In the genomic region with DNA sequence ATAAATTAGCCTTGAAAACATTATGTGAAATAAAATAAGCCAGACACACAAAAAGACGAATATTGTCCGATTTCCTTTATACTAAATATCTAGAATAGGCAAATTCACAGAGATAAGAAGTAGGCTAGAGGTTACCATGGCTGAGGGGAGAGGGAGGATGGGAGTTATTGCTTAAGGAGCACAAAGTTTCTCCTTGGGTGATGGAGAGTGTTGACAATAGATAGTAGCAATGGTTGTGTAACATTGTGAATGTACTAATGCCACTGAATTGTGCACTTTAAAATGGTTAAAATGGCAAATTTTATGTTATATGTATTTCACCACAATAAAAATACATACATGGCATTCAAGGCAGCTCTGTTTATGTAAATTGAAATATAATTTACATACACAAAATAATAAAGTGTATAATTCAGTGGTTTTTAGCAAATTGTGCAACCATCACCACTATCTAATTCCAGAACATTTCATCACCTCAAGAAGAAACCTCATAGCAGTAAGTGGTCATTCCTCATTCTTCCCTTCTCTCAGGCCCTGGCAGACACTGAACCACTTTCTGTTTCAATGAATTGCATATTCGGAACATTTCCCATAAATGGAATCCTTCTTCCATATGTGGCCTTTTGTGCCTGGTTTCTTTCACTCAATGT, we compare ENCODE assay signal across 13 cellular contexts. TPM values are rescaled to one million over a fixed set of nuclear protein-coding genes. Genes with fewer than 3 reads are reported as not detected.
DNase-seq lines count a peak whose midpoint lies in the region; ATAC-seq and TF ChIP-seq lines count a peak whose summit lies in the region.
"Had no signal": no experiment of that assay in that cellular context is flagged by ENCODE, and none has a peak within 500 bp of the region (broad histone marks: within the 10 kb centered on the region; RNA-seq: fewer than 3 reads in every experiment).

No MANE protein-coding gene starts in this region.

- H4K20me1 ChIP-seq in PC-9 (ENCODE audit: insufficient read depth) (no peaks in the 10 kb centered on the region), fibroblast of lung (ENCODE audit: control insufficient read depth, extremely low read depth, insufficient read depth, low read length) (no peaks in the 10 kb centered on the region)

- H3K18ac ChIP-seq in trophoblast cell (ENCODE audit: low read length) = no peak overlapping the region

- H3K27ac ChIP-seq in PC-9 (peak overlapping the region; percentile 66), fibroblast of lung (ENCODE audit: insufficient read depth, low read length) (no peak overlapping the region), trophoblast cell (ENCODE audit: low read depth, low read length) (peak overlapping the region; percentile 32), ovary (no peak overlapping the region)
- H3K27ac ChIP-seq: WERI-Rb-1 had no signal

- H3K36me3 ChIP-seq in PC-9 (ENCODE audit: low read depth) = no peaks in the 10 kb centered on the region
- H3K36me3 ChIP-seq in fibroblast of lung (ENCODE audit: control insufficient read depth, insufficient read depth, low read length) = no peaks in the 10 kb centered on the region
- no peaks in the 10 kb centered on the region for H3K36me3 ChIP-seq in trophoblast cell (ENCODE audit: control insufficient read depth in 1 of 2, insufficient read depth in 2 of 2, low read length in 2 of 2)
- H3K36me3 ChIP-seq in ovary = no peaks in the 10 kb centered on the region
- H3K36me3 ChIP-seq: heart right ventricle, WERI-Rb-1 had no signal

- WGBS in trophoblast cell (ENCODE audit: extremely low coverage, insufficient coverage, insufficient read length) = no CpG with 5 or more reads among the region's 3 CpGs
- WGBS in ovary, 3 donors = 12 to 50% (median 28%) methylated on average over 3 of the region's 3 CpGs

- no peak overlapping the region for H4K12ac ChIP-seq in trophoblast cell (ENCODE audit: low read depth, low read length)

- H3K9ac ChIP-seq in fibroblast of lung (ENCODE audit: insufficient read depth, low read length) (no peak overlapping the region), trophoblast cell (ENCODE audit: low read length) (no peak overlapping the region)

- H2BK120ac ChIP-seq in trophoblast cell (ENCODE audit: insufficient read depth, low read length, poor library complexity) = no peak overlapping the region

- no peak overlapping the region for H2AFZ ChIP-seq in PC-9
- H2AFZ ChIP-seq in fibroblast of lung (ENCODE audit: low read length) = no peak overlapping the region
- no peak overlapping the region for H2AFZ ChIP-seq in trophoblast cell (ENCODE audit: insufficient read depth, low read length, poor library complexity)

- H4K8ac ChIP-seq in trophoblast cell (ENCODE audit: low read depth, low read length) = no peak overlapping the region

- POLR2A ChIA-PET in PC-9 (lab: Charles Lee; ENCODE audit: unreplicated experiment) = no interaction called here

- BruUV-seq in PC-9 (replicated peaks; lab: Mats Ljungman, UMichigan) = no TSS peak

- peaks cover 18% of the 10 kb centered on the region for H3K79me1 ChIP-seq in trophoblast cell (ENCODE audit: low read length)

- no peak overlapping the region for H4K91ac ChIP-seq in trophoblast cell (ENCODE audit: low read depth, low read length)

- no peak overlapping the region for H3K23ac ChIP-seq in trophoblast cell (ENCODE audit: low read length)

- no peak for TF ChIP-seq EP300 in ovary (IDR thresholded peaks at IDR 0.05)

- H3K4me2 ChIP-seq in PC-9 = peak overlapping the region; percentile 58
- peak overlapping the region; percentile 36 for H3K4me2 ChIP-seq in fibroblast of lung (ENCODE audit: extremely low read depth, insufficient read depth, low read length)
- no peak overlapping the region for H3K4me2 ChIP-seq in trophoblast cell (ENCODE audit: low read length)

- no peak overlapping the region for H3K4ac ChIP-seq in trophoblast cell (ENCODE audit: low read depth, low read length)

- peaks cover 14% of the 10 kb centered on the region for H3K4me1 ChIP-seq in PC-9 (replicated peaks; ENCODE audit: insufficient read depth)
- no peaks in the 10 kb centered on the region for H3K4me1 ChIP-seq in fibroblast of lung (ENCODE audit: control insufficient read depth, extremely low read depth, insufficient read depth, low read length)
- H3K4me1 ChIP-seq in trophoblast cell (ENCODE audit: control insufficient read depth in 1 of 2, insufficient read depth in 2 of 2, low read length in 2 of 2) = peaks cover 4% of the 10 kb centered on the region in 2 experiments
- peaks cover 1% of the 10 kb centered on the region for H3K4me1 ChIP-seq in ovary (ENCODE audit: insufficient read depth)

- H2AK5ac ChIP-seq in trophoblast cell (ENCODE audit: low read length) = no peak overlapping the region

- ATAC-seq in GM21526 (IDR thresholded peaks at IDR 0.05; ENCODE audit: low FRiP score, unreplicated experiment) = no peak
- ATAC-seq: stimulated activated memory B cell treated with anti-CD40 and anti-IgM and Interleukin-4, amounts not matched to agents 10 μg/mL and 1 μg/mL and 100 μg/mL, for 72 hours had no signal

- H2BK5ac ChIP-seq in trophoblast cell (ENCODE audit: low read depth, low read length, poor library complexity) = no peak overlapping the region

- no peak for TF ChIP-seq POLR2A in ovary (IDR thresholded peaks at IDR 0.05)

- H3K4me3 ChIP-seq in PC-9 = no peak overlapping the region; the same call in 1 of the 2 replicates
- H3K4me3 ChIP-seq in fibroblast of lung (replicated peaks in 1 of 4; ENCODE audit: control extremely low read depth in 1 of 4, insufficient read depth in 1 of 4, low read depth in 3 of 4, low read length in 4 of 4) = no peak overlapping the region
- H3K4me3 ChIP-seq in trophoblast cell (ENCODE audit: low read depth, low read length) = no peak overlapping the region
- H3K4me3 ChIP-seq in ovary = no peak overlapping the region
- H3K4me3 ChIP-seq: heart right ventricle had no signal

- H2BK12ac ChIP-seq in trophoblast cell (ENCODE audit: low read length) = no peak overlapping the region

- CTCF ChIA-PET in PC-9 (lab: Charles Lee) = interaction anchor here (0.6 kb wide), 2 partner anchors 15 to 544 kb away, joined by 3 read pairs; no protein-coding TSS in a partner anchor

- no peaks in the 10 kb centered on the region for H3K9me3 ChIP-seq in PC-9 (ENCODE audit: insufficient read depth, low read depth)
- H3K9me3 ChIP-seq in fibroblast of lung (ENCODE audit: control insufficient read depth, insufficient read depth, low read depth, low read length) = no peaks in the 10 kb centered on the region
- H3K9me3 ChIP-seq in trophoblast cell (ENCODE audit: insufficient read depth, low read depth, low read length) = no peaks in the 10 kb centered on the region
- no peaks in the 10 kb centered on the region for H3K9me3 ChIP-seq in ovary

- H3F3A ChIP-seq in PC-9 (ENCODE audit: insufficient read depth, low read depth) = peaks cover 12% of the 10 kb centered on the region; the same call in 1 of the 2 replicates

- H3K14ac ChIP-seq in trophoblast cell (ENCODE audit: low read length) = no peak overlapping the region

- no peaks in the 10 kb centered on the region for H3K9me2 ChIP-seq in PC-9 (ENCODE audit: insufficient read depth)

- H3K27me3 ChIP-seq in PC-9 (ENCODE audit: insufficient read depth, low read depth) = no peaks in the 10 kb centered on the region
- no peaks in the 10 kb centered on the region for H3K27me3 ChIP-seq in fibroblast of lung (ENCODE audit: control insufficient read depth, insufficient read depth, low read length)
- no peaks in the 10 kb centered on the region for H3K27me3 ChIP-seq in trophoblast cell (ENCODE audit: insufficient read depth, low read length)
- no peaks in the 10 kb centered on the region for H3K27me3 ChIP-seq in ovary
- H3K27me3 ChIP-seq: heart right ventricle had no signal

- H3K79me2 ChIP-seq in PC-9 (ENCODE audit: low read depth) (no peaks in the 10 kb centered on the region), fibroblast of lung (ENCODE audit: control insufficient read depth, insufficient read depth, low read length) (no peaks in the 10 kb centered on the region), trophoblast cell (ENCODE audit: control insufficient read depth, insufficient read depth, low read length, poor library complexity) (peaks cover 2% of the 10 kb centered on the region)

- TF ChIP-seq CTCF in PC-9 (conservative IDR thresholded peaks at IDR 0.05) (no peak), fibroblast of lung (conservative IDR thresholded peaks at IDR 0.05 in 1 of 2, IDR thresholded peaks at IDR 0.05 in 1 of 2; ENCODE audit: low read depth in 1 of 2, low read length in 2 of 2) (no peak), ovary (IDR thresholded peaks at IDR 0.05) (no peak)

- intact Hi-C loops in PC-9 (cut with micrococcal nuclease; ENCODE audit: unreplicated experiment) = loop anchor here (10.0 kb wide), 1 partner anchor 458 kb away; a partner anchor contains a TSS
- intact Hi-C loops in ovary (cut with DNase I) = loop anchor here in 1 of 4 donors (10.0 kb wide), 1 partner anchor 278 kb away; a partner anchor contains a TSS

- DNase-seq in EH (ENCODE audit: low read depth) (peak; percentile 87), PC-9 (peak in 1 of 2 experiments; percentile 63), fibroblast of lung (ENCODE audit: low read depth in 2 of 2) (peak; percentile 92 to 95), trophoblast cell (peak; percentile 76 to 92), LoVo (ENCODE audit: low spot score) (no peak), C1 segment of cervical spinal cord (lab: John Stamatoyannopoulos, UW) (no peak), ovary (no peak)
- DNase-seq: cerebellar nuclear complex, heart right ventricle, NCI-H1105 treated with DMSO at 0.1 percent for 48 hours, WERI-Rb-1 had no signal

RNA-seq across cellular contexts. Expression of a gene that starts 59.2 kb away (rescaled TPM):
- 94.3 and 100.0 TPM in 2 replicates for total RNA-seq in PC-9 (2021)
- total RNA-seq in fibroblast of lung = 18.2 and 38.5 TPM in 2 replicates
- 50.5 and 94.8 TPM in 2 replicates for polyA plus RNA-seq in fibroblast of lung
- polyA plus RNA-seq in fibroblast of lung (2012) = 69.9 and 152 TPM in 2 replicates
- polyA minus RNA-seq in fibroblast of lung (ENCODE audit: low replicate concordance) = 218 and 448 TPM in 2 replicates
- polyA plus RNA-seq in trophoblast cell (2013) = 98.1 and 98.9 TPM in 2 replicates
- 100 to 1,000 TPM in 3 of 7 donors, 10 to 100 TPM in 4; 31.0 to 139 (median 92.8) TPM for total RNA-seq in ovary
- 10 to 100 TPM; 31.8 to 44.1 TPM for polyA plus RNA-seq in ovary

Comparison
In these comparisons a context has a peak if more than half of its experiments do, and no peak if none do; other contexts are left out.
1. DNase-seq: peak in EH (single experiment), fibroblast of lung (2 of 2) and trophoblast cell (2 of 2); none in LoVo (single experiment), C1 segment of cervical spinal cord (0 of 14) and ovary (0 of 5).
2. H3K27ac ChIP-seq: peak in PC-9 (single experiment) and trophoblast cell (single experiment); none in fibroblast of lung (single experiment) and ovary (0 of 2).